Comparison of ENCODE assay signal across 14 cellular contexts in genomic region chr21:46100020-46100419, GRCh38. TPM values are rescaled to one million over a fixed set of nuclear protein-coding genes. Genes with fewer than 3 reads are reported as not detected.
DNase-seq lines count a peak whose midpoint lies in the region; ATAC-seq, FAIRE-seq and TF ChIP-seq lines count a peak whose summit lies in the region.
"Had no signal": no experiment of that assay in that cellular context is flagged by ENCODE, and none has a peak within 500 bp of the region (broad histone marks: within the 10 kb centered on the region; RNA-seq: fewer than 3 reads in every experiment).

No MANE protein-coding gene starts in this region.

- H2AFZ ChIP-seq in astrocyte (ENCODE audit: low read depth, low read length): no peak overlapping the region

- H3K9me3 ChIP-seq in astrocyte (ENCODE audit: insufficient read depth, low read depth, low read length) (no peaks in the 10 kb centered on the region), stomach (peaks cover 0 to 22% (median 15%) of the 10 kb centered on the region in 4 donors)

- no peak for TF ChIP-seq EP300 in stomach (IDR thresholded peaks at IDR 0.05)

- H3K4me1 ChIP-seq in astrocyte (ENCODE audit: insufficient read depth, low read length) (peaks cover 13% of the 10 kb centered on the region), stomach (peaks cover 3 to 42% (median 17%) of the 10 kb centered on the region in 4 donors)

- intact Hi-C loops in activated CD4-positive, alpha-beta T cell treated with anti-CD3 and anti-CD28 coated beads, Interleukin-2, amount 10 ng/mL, durations not matched to agents 24 days and 14 days (cut with micrococcal nuclease): no loop called here
- intact Hi-C loops in activated CD4-positive, alpha-beta T cell treated with anti-CD3 and anti-CD28 coated beads for 36 hours (cut with DNase I, micrococcal nuclease): no loop called here
- intact Hi-C loops in lower leg skin (cut with DNase I; ENCODE audit: low total_unique reads) (no loop called here), stomach (cut with DNase I; ENCODE audit: low total_unique reads) (no loop called here)

- H3K9me3 Mint-ChIP-seq in activated CD4-positive, alpha-beta T cell treated with anti-CD3 and anti-CD28 coated beads, Interleukin-2, amount 10 ng/mL, durations not matched to agents 24 days and 14 days: peaks cover 23% of the 10 kb centered on the region
- H3K9me3 Mint-ChIP-seq in activated CD4-positive, alpha-beta T cell treated with anti-CD3 and anti-CD28 coated beads for 36 hours (ENCODE audit: low read depth): peaks cover 11% of the 10 kb centered on the region
- peaks cover 3% of the 10 kb centered on the region for H3K9me3 Mint-ChIP-seq in astrocyte (ENCODE audit: unreplicated experiment)

- peak overlapping the region; percentile 31 for H3K4me3 Mint-ChIP-seq in activated CD4-positive, alpha-beta T cell treated with anti-CD3 and anti-CD28 coated beads, Interleukin-2, amount 10 ng/mL, durations not matched to agents 24 days and 14 days
- H3K4me3 Mint-ChIP-seq in activated CD4-positive, alpha-beta T cell treated with anti-CD3 and anti-CD28 coated beads for 36 hours: no peak overlapping the region
- peak overlapping the region; percentile 66 for H3K4me3 Mint-ChIP-seq in astrocyte (ENCODE audit: unreplicated experiment)

- no peak overlapping the region for H3K27ac Mint-ChIP-seq in activated CD4-positive, alpha-beta T cell treated with anti-CD3 and anti-CD28 coated beads, Interleukin-2, amount 10 ng/mL, durations not matched to agents 24 days and 14 days
- no peak overlapping the region for H3K27ac Mint-ChIP-seq in activated CD4-positive, alpha-beta T cell treated with anti-CD3 and anti-CD28 coated beads for 36 hours
- no peak overlapping the region for H3K27ac Mint-ChIP-seq in astrocyte (ENCODE audit: unreplicated experiment)

- TF ChIP-seq POLR2A in lower leg skin (IDR thresholded peaks at IDR 0.05): no peak
- TF ChIP-seq POLR2A in stomach (IDR thresholded peaks at IDR 0.05): no peak

- H3K9ac ChIP-seq in astrocyte (ENCODE audit: low read length): peak overlapping the region; percentile 85

- CTCF ChIA-PET in activated CD4-positive, alpha-beta T cell treated with anti-CD3 and anti-CD28 coated beads for 36 hours (lab: Charles Lee): interaction anchor here (1.1 kb wide), 1 partner anchor 44 kb away, joined by 4 read pairs; no protein-coding TSS in a partner anchor

- POLR2A ChIA-PET in activated CD4-positive, alpha-beta T cell treated with anti-CD3 and anti-CD28 coated beads for 36 hours (lab: Charles Lee): no interaction called here

- H3K36me3 ChIP-seq in astrocyte (ENCODE audit: insufficient read depth, low read length): peaks cover 14% of the 10 kb centered on the region
- H3K36me3 ChIP-seq in stomach: no peaks in the 10 kb centered on the region
- H3K36me3 ChIP-seq: spleen had no signal

- H3K4me2 ChIP-seq in astrocyte (ENCODE audit: low read length): peak overlapping the region; percentile 87

- H3K27me3 Mint-ChIP-seq in activated CD4-positive, alpha-beta T cell treated with anti-CD3 and anti-CD28 coated beads, Interleukin-2, amount 10 ng/mL, durations not matched to agents 24 days and 14 days: peaks cover 50% of the 10 kb centered on the region
- peaks cover 29% of the 10 kb centered on the region for H3K27me3 Mint-ChIP-seq in activated CD4-positive, alpha-beta T cell treated with anti-CD3 and anti-CD28 coated beads for 36 hours
- H3K27me3 Mint-ChIP-seq in astrocyte (ENCODE audit: low read depth, unreplicated experiment): peaks cover 5% of the 10 kb centered on the region

- H3K4me1 Mint-ChIP-seq in activated CD4-positive, alpha-beta T cell treated with anti-CD3 and anti-CD28 coated beads, Interleukin-2, amount 10 ng/mL, durations not matched to agents 24 days and 14 days: no peaks in the 10 kb centered on the region
- H3K4me1 Mint-ChIP-seq in activated CD4-positive, alpha-beta T cell treated with anti-CD3 and anti-CD28 coated beads for 36 hours: peaks cover 2% of the 10 kb centered on the region
- H3K4me1 Mint-ChIP-seq in astrocyte (ENCODE audit: low read depth, unreplicated experiment): peaks cover 2% of the 10 kb centered on the region

- H3K79me2 ChIP-seq in astrocyte (ENCODE audit: insufficient read depth, low read length): peaks cover 80% of the 10 kb centered on the region

- no peaks in the 10 kb centered on the region for H3K27me3 ChIP-seq in astrocyte (ENCODE audit: insufficient read depth, low read length)
- H3K27me3 ChIP-seq in stomach: peaks cover 0 to 52% (median 21%) of the 10 kb centered on the region in 3 donors

- FAIRE-seq in astrocyte (lab: Jason Lieb, UNC): no peak
- FAIRE-seq: A204.1, G401.6 had no signal

- no peak for ATAC-seq in activated CD4-positive, alpha-beta T cell treated with anti-CD3 and anti-CD28 coated beads for 36 hours
- ATAC-seq in GM21723 (IDR thresholded peaks at IDR 0.05; ENCODE audit: unreplicated experiment): no peak

- DNase-seq in activated CD4-positive, alpha-beta T cell treated with anti-CD3 and anti-CD28 coated beads, Interleukin-2, amount 10 ng/mL, durations not matched to agents 24 days and 14 days: no peak
- DNase-seq in activated CD4-positive, alpha-beta T cell treated with anti-CD3 and anti-CD28 coated beads for 36 hours: no peak
- no peak for DNase-seq in astrocyte (ENCODE audit: low read depth)
- DNase-seq in lower leg skin (ENCODE audit: low spot score in 2 of 2): peak; percentile 11 to 76
- DNase-seq in stomach: peak; percentile 15
- no peak for DNase-seq in ACHN
- no peak for DNase-seq in NCI-H510A treated with DMSO at 0.1 percent for 48 hours (lab: John Stamatoyannopoulos, UW)
- DNase-seq: activated CD4-positive, alpha-beta T cell treated with anti-CD3 and anti-CD28 coated beads for 4 hours; NCI-H510A; SHP77 had no signal

- no peaks in the 10 kb centered on the region for H3K36me3 Mint-ChIP-seq in activated CD4-positive, alpha-beta T cell treated with anti-CD3 and anti-CD28 coated beads, Interleukin-2, amount 10 ng/mL, durations not matched to agents 24 days and 14 days (ENCODE audit: low read depth)
- peaks cover 4% of the 10 kb centered on the region for H3K36me3 Mint-ChIP-seq in activated CD4-positive, alpha-beta T cell treated with anti-CD3 and anti-CD28 coated beads for 36 hours (ENCODE audit: low read depth)
- H3K36me3 Mint-ChIP-seq in astrocyte (ENCODE audit: low read depth, unreplicated experiment): peaks cover 13% of the 10 kb centered on the region

- no peak overlapping the region for H3K27ac ChIP-seq in astrocyte (ENCODE audit: low read depth, low read length)
- H3K27ac ChIP-seq in stomach: peak overlapping the region in 4 of 5 donors; percentile 89 to 96 (median 92)

- TF ChIP-seq CTCF in astrocyte (IDR thresholded peaks at IDR 0.05; ENCODE audit: insufficient read depth, low read depth, low read length): no peak
- TF ChIP-seq CTCF in lower leg skin (IDR thresholded peaks at IDR 0.05): no peak
- no peak for TF ChIP-seq CTCF in stomach (IDR thresholded peaks at IDR 0.05)

- H3K4me3 ChIP-seq in astrocyte (ENCODE audit: insufficient read depth, low read depth, low read length) (peak overlapping the region; percentile 76), lower leg skin (ENCODE audit: low read depth, poor library complexity, severe bottlenecking) (no peak overlapping the region), stomach (peak overlapping the region; percentile 53 to 83 (median 71))

- peaks cover 59% of the 10 kb centered on the region for H4K20me1 ChIP-seq in astrocyte (ENCODE audit: insufficient read depth, low read length)

- 52 to 71% methylated on average over 6 of the region's 6 CpGs for WGBS in lower leg skin, 2 donors
- 79 to 87% (median 80%) methylated on average over 6 of the region's 6 CpGs for WGBS in stomach, 5 donors

- in situ Hi-C loops in ACHN (cut with HindIII; ENCODE audit: low pct_ligation_motif_present, low pct_unique_long_range_greater_than_20kb, low sequenced_read_pairs): no loop called here

RNA-seq across cellular contexts. Expression of gene COL6A2, which starts 2.1 kb away (rescaled TPM):
- total RNA-seq in activated CD4-positive, alpha-beta T cell treated with anti-CD3 and anti-CD28 coated beads, Interleukin-2, amount 10 ng/mL, durations not matched to agents 24 days and 14 days: 2.0 and 2.3 TPM in 2 replicates
- 1 to 10 TPM; 3.3 to 3.4 TPM for total RNA-seq in activated CD4-positive, alpha-beta T cell treated with anti-CD3 and anti-CD28 coated beads for 36 hours
- total RNA-seq in astrocyte: 120 and 194 TPM in 2 replicates
- 100 to 1,000 TPM; 137 to 543 (median 164) TPM for total RNA-seq in lower leg skin
- total RNA-seq in stomach: 1,000 to 10,000 TPM in 1 of 5 donors, 100 to 1,000 TPM in 4; 351 to 3,737 (median 491) TPM
- 100 to 1,000 TPM in 2 of 3 donors, 10 to 100 TPM in 1; 79.3 to 246 (median 113) TPM for polyA plus RNA-seq in stomach

RNA-seq across cellular contexts. Expression of gene FTCD, which starts 55.4 kb away (rescaled TPM):
- total RNA-seq in activated CD4-positive, alpha-beta T cell treated with anti-CD3 and anti-CD28 coated beads, Interleukin-2, amount 10 ng/mL, durations not matched to agents 24 days and 14 days: 0.30 and 0.43 TPM in 2 replicates
- under 1 TPM; 0.16 to 0.23 TPM for total RNA-seq in activated CD4-positive, alpha-beta T cell treated with anti-CD3 and anti-CD28 coated beads for 36 hours
- total RNA-seq in astrocyte (1.9 and 2.0 TPM in 2 replicates), lower leg skin (under 1 TPM in 1 of 4 donors, not detected in 3; 0.29 TPM), stomach (1 to 10 TPM in 2 of 5 donors, not detected in 3; 1.3 to 6.7 TPM)
- 1 to 10 TPM in 1 of 3 donors, under 1 TPM in 2; 0.25 to 2.4 (median 0.53) TPM for polyA plus RNA-seq in stomach

Comparison
In these comparisons a context has a peak if more than half of its experiments do, and no peak if none do; other contexts are left out.
1. DNase-seq: peak in lower leg skin (2 of 2) and stomach (single experiment); none in activated CD4-positive, alpha-beta T cell treated with anti-CD3 and anti-CD28 coated beads, Interleukin-2, amount 10 ng/mL, durations not matched to agents 24 days and 14 days (single experiment), activated CD4-positive, alpha-beta T cell treated with anti-CD3 and anti-CD28 coated beads for 36 hours (single experiment), astrocyte (single experiment), ACHN (single experiment) and NCI-H510A treated with DMSO at 0.1 percent for 48 hours (single experiment).
2. RNA of gene COL6A2, which starts 2.1 kb away (total RNA-seq): 351 to 3,737 TPM in stomach, 137 to 543 TPM in lower leg skin and 120 to 194 TPM in astrocyte; 3.3 to 3.4 TPM in activated CD4-positive, alpha-beta T cell treated with anti-CD3 and anti-CD28 coated beads for 36 hours and 2.0 to 2.3 TPM in activated CD4-positive, alpha-beta T cell treated with anti-CD3 and anti-CD28 coated beads, Interleukin-2, amount 10 ng/mL, durations not matched to agents 24 days and 14 days; every median in the first group is over 10 times any median in the second.